ENCODE assay signal across 17 cellular contexts in the genomic region with DNA sequence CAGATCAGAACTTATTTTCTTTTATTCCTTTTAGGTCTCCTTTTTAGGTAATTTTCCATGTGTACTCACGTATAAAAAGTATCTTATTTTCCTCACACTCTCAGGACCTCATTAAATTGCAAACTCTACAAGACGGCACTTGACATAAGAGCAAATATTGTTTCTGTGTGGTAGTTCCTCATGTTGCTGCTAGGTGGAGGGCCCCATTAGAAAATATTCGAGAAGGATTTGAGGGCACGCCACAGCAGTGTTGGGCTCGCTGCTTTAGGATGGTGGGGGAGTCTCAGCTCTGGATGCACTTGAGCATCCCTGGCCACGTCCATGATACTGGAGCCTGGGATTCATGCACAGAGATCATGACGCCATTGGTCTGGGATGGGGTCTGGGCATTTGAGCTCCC.
"Had no signal": no experiment of that assay in that cellular context is flagged by ENCODE, and none has a peak within 500 bp of the region (broad histone marks: within the 10 kb centered on the region; RNA-seq: fewer than 3 reads in every experiment).

No MANE protein-coding gene starts in this region.

- H3K4me1 ChIP-seq: foreskin keratinocyte, psoas muscle, right lobe of liver, tibial artery, upper lobe of left lung, vagina had no signal

- H3K4me3 ChIP-seq: psoas muscle, right lobe of liver, tibial artery, upper lobe of left lung, vagina had no signal

- DNase-seq: effector memory CD8-positive, alpha-beta T cell; foreskin keratinocyte; kidney; left cardiac atrium; left ventricle myocardium superior; naive thymus-derived CD4-positive, alpha-beta T cell; nephron progenitor cell; psoas muscle; retina; right lobe of liver; stimulated activated CD4-positive, alpha-beta T cell treated with anti-CD3 and anti-CD28 coated beads, Interleukin-4, amount 100 ng/mL, for 1 hour; stimulated activated CD8-positive, alpha-beta memory T cell treated with anti-CD3 and anti-CD28 coated beads, Interleukin-4, amount 100 ng/mL, for 48 hours; stimulated activated naive CD8-positive, alpha-beta T cell treated with anti-CD3 and anti-CD28 coated beads, Interleukin-15, Interleukin-2, amounts not matched to agents 100 U/mL and 50 U/mL, for 24 hours; tibial artery; upper lobe of left lung had no signal

- H3K27ac ChIP-seq: foreskin keratinocyte, psoas muscle, right lobe of liver, tibial artery, upper lobe of left lung, vagina had no signal

- ATAC-seq: effector memory CD8-positive, alpha-beta T cell; foreskin keratinocyte; left cardiac atrium; left ventricle myocardium superior; naive thymus-derived CD4-positive, alpha-beta T cell; psoas muscle; right lobe of liver; stimulated activated effector memory CD8-positive, alpha-beta T cell treated with anti-CD3 and anti-CD28 coated beads, Interleukin-12 subunit alpha, Interleukin-12 subunit beta, amount 100 ng/mL, for 72 hours; stimulated activated naive CD8-positive, alpha-beta T cell treated with anti-CD3 and anti-CD28 coated beads, Interleukin-15, Interleukin-2, amounts not matched to agents 100 U/mL and 50 U/mL, for 24 hours had no signal

- H3K36me3 ChIP-seq: right lobe of liver, tibial artery, upper lobe of left lung, vagina had no signal

- H3K27me3 ChIP-seq: foreskin keratinocyte, right lobe of liver, upper lobe of left lung, vagina had no signal

- H3K9me3 ChIP-seq: psoas muscle, right lobe of liver, tibial artery, upper lobe of left lung, vagina had no signal
